Comparison of ENCODE assay signal across 15 cellular contexts in genomic region chr12:25970916-25971674, GRCh38. TPM values are rescaled to one million over a fixed set of nuclear protein-coding genes. Genes with fewer than 3 reads are reported as not detected.
DNase-seq lines count a peak whose midpoint lies in the region; ATAC-seq and TF ChIP-seq lines count a peak whose summit lies in the region.
"Had no signal": no experiment of that assay in that cellular context is flagged by ENCODE, and none has a peak within 500 bp of the region (broad histone marks: within the 10 kb centered on the region; RNA-seq: fewer than 3 reads in every experiment).

No MANE protein-coding gene starts in this region.

- no peak overlapping the region for H3K27ac Mint-ChIP-seq in mesothelial cell of epicardium
- H3K27ac Mint-ChIP-seq: naive B cell had no signal

- TF ChIP-seq CTCF in VCaP (conservative IDR thresholded peaks at IDR 0.05) = peak; percentile 18; the same call in 1 of the 2 replicates
- TF ChIP-seq CTCF in epithelial cell of proximal tubule (conservative IDR thresholded peaks at IDR 0.05; ENCODE audit: low read depth, low read length) = peak; percentile 40
- TF ChIP-seq CTCF in mesothelial cell of epicardium (IDR thresholded peaks at IDR 0.05; ENCODE audit: unreplicated experiment) = peak; percentile 33
- peak; percentile 24 to 25 for TF ChIP-seq CTCF in tibial artery (IDR thresholded peaks at IDR 0.05)

- H3K4me3 ChIP-seq in epithelial cell of proximal tubule (ENCODE audit: low read depth, low read length) (no peak overlapping the region), tibial artery (no peak overlapping the region)

- H3K27ac ChIP-seq in VCaP (peak overlapping the region; percentile 96), tibial artery (peak overlapping the region; percentile 40 to 41)
- H3K27ac ChIP-seq: foreskin keratinocyte had no signal

- no peaks in the 10 kb centered on the region for H3K27me3 Mint-ChIP-seq in mesothelial cell of epicardium (ENCODE audit: low read depth)

- H3K36me3 Mint-ChIP-seq in mesothelial cell of epicardium = no peaks in the 10 kb centered on the region
- H3K36me3 Mint-ChIP-seq: naive B cell had no signal

- DNase-seq in epithelial cell of proximal tubule (ENCODE audit: low read depth) = no peak
- DNase-seq in mesothelial cell of epicardium (ENCODE audit: low spot score in 2 of 2, unreplicated experiment in 2 of 2) = no peak
- no peak for DNase-seq in tibial artery
- no peak for DNase-seq in erythroblast (lab: John Stamatoyannopoulos, UW)
- DNase-seq in NCI-H1105 treated with DMSO at 0.1 percent for 48 hours (lab: John Stamatoyannopoulos, UW) = no peak
- DNase-seq: activated effector memory CD4-positive, alpha-beta T cell treated with Interleukin-2 at 50 U/mL for 16 hours; central memory CD4-positive, alpha-beta T cell; foreskin keratinocyte; naive B cell; NCI-H1417; NCI-H510A; substantia nigra had no signal

- H3K9me3 Mint-ChIP-seq in mesothelial cell of epicardium = no peaks in the 10 kb centered on the region
- H3K9me3 Mint-ChIP-seq: naive B cell had no signal

- ATAC-seq in GM21723 (IDR thresholded peaks at IDR 0.05; ENCODE audit: unreplicated experiment) = no peak
- no peak for ATAC-seq in esophagus mucosa
- ATAC-seq: foreskin keratinocyte had no signal

- peaks cover 45% of the 10 kb centered on the region for H3K4me1 Mint-ChIP-seq in mesothelial cell of epicardium

- no peaks in the 10 kb centered on the region for H3K36me3 ChIP-seq in tibial artery

- H3K27me3 ChIP-seq in tibial artery = no peaks in the 10 kb centered on the region
- H3K27me3 ChIP-seq: foreskin keratinocyte had no signal

- H3K4me1 ChIP-seq in tibial artery = peaks cover 0 to 64% (median 10%) of the 10 kb centered on the region in 4 donors
- H3K4me1 ChIP-seq: foreskin keratinocyte had no signal

- H3K4me3 Mint-ChIP-seq in mesothelial cell of epicardium = no peak overlapping the region
- H3K4me3 Mint-ChIP-seq: naive B cell had no signal

- H3K9me3 ChIP-seq in tibial artery = no peaks in the 10 kb centered on the region

- TF ChIP-seq POLR2A in erythroblast (IDR thresholded peaks at IDR 0.05; ENCODE audit: low read length) = no peak

- intact Hi-C loops in tibial artery (cut with DNase I; ENCODE audit: low total_unique reads) = no loop called here

RNA-seq across cellular contexts. Expression of gene RASSF8, which starts 12.6 kb away (rescaled TPM):
- 19.4 and 29.6 TPM in 2 replicates for total RNA-seq in epithelial cell of proximal tubule
- total RNA-seq in mesothelial cell of epicardium = 60.6 to 62.8 TPM (median 61.8 TPM) in 3 replicates
- total RNA-seq in esophagus mucosa = 4.3 TPM
